12 cellular contexts compared by ENCODE assay signal in the genomic region with DNA sequence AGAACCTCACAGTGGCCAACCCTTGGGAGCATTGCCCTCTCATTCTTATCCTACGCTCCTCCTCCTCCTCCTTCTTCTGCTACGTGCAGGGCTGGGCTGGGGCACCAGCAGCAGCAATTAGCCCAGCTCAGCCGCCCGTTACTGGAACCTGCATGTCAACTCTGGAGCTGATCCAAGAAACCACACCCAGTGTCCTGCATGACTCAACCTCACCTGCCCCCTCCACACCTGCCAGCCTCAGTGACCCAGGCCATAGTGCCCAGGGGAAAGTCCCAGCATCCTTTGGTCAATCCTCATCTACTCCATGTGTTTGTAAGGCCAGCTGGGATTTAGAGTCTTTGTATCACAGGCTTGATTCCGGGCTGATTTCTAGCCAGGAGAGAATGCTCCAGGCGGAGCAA. TPM values are rescaled to one million over a fixed set of nuclear protein-coding genes. Genes with fewer than 3 reads are reported as not detected.
DNase-seq lines count a peak whose midpoint lies in the region; ATAC-seq and TF ChIP-seq lines count a peak whose summit lies in the region.
"Had no signal": no experiment of that assay in that cellular context is flagged by ENCODE, and none has a peak within 500 bp of the region (broad histone marks: within the 10 kb centered on the region; RNA-seq: fewer than 3 reads in every experiment).

No MANE protein-coding gene starts in this region.

- no peaks in the 10 kb centered on the region for H3K9me3 ChIP-seq in WERI-Rb-1 (ENCODE audit: severe bottlenecking)
- no peaks in the 10 kb centered on the region for H3K9me3 ChIP-seq in mucosa of descending colon

- H3K36me3 ChIP-seq in WERI-Rb-1 (no peaks in the 10 kb centered on the region), mucosa of descending colon (ENCODE audit: low read depth) (no peaks in the 10 kb centered on the region), mesendoderm (ENCODE audit: control insufficient read depth, insufficient read depth, low read length) (no peaks in the 10 kb centered on the region)

- no peaks in the 10 kb centered on the region for H3K9me3 Mint-ChIP-seq in chondrocyte (ENCODE audit: low read depth)

- no peaks in the 10 kb centered on the region for H3K79me1 ChIP-seq in mesendoderm (ENCODE audit: low read length)

- H2BK15ac ChIP-seq in mesendoderm (replicated peaks; ENCODE audit: low read depth) = no peak overlapping the region

- no peaks in the 10 kb centered on the region for H3K27me3 Mint-ChIP-seq in chondrocyte (ENCODE audit: low read depth)

- H3K4me1 Mint-ChIP-seq in chondrocyte (ENCODE audit: low read depth) = peaks cover 4% of the 10 kb centered on the region

- no peak overlapping the region for H2AK5ac ChIP-seq in mesendoderm (ENCODE audit: low read length)

- no peak overlapping the region for H3K56ac ChIP-seq in mesendoderm (ENCODE audit: low read length)

- no peak for TF ChIP-seq CTCF in WERI-Rb-1 (IDR thresholded peaks at IDR 0.05; ENCODE audit: low read depth, low read length)
- no peak for TF ChIP-seq CTCF in mucosa of descending colon (IDR thresholded peaks at IDR 0.05)
- TF ChIP-seq CTCF in chondrocyte (IDR thresholded peaks at IDR 0.05) = no peak

- H3K4me3 ChIP-seq in WERI-Rb-1 (ENCODE audit: low read depth, low read length) (no peak overlapping the region), mucosa of descending colon (no peak overlapping the region), mesendoderm (ENCODE audit: low read length) (no peak overlapping the region)

- H4K5ac ChIP-seq in mesendoderm (ENCODE audit: low read length) = no peak overlapping the region

- ATAC-seq in mucosa of descending colon (peak; percentile 72), HG03139 (IDR thresholded peaks at IDR 0.05; ENCODE audit: unreplicated experiment) (no peak)

- no peak overlapping the region for H4K8ac ChIP-seq in mesendoderm (ENCODE audit: low read depth, low read length)

- intact Hi-C loops in mucosa of descending colon (cut with DNase I, micrococcal nuclease) = no loop called here

- H3K4me1 ChIP-seq in mucosa of descending colon (ENCODE audit: low read depth) (peaks cover 30% of the 10 kb centered on the region), mesendoderm (ENCODE audit: control insufficient read depth, low read depth, low read length) (peaks cover 6% of the 10 kb centered on the region)

- H3K4ac ChIP-seq in mesendoderm (ENCODE audit: low read depth, low read length) = no peak overlapping the region

- H3K27ac Mint-ChIP-seq in chondrocyte (ENCODE audit: unreplicated experiment) = no peak overlapping the region

- no peak overlapping the region for H3K9ac ChIP-seq in mesendoderm (ENCODE audit: low read length)

- no peak overlapping the region for H3K4me2 ChIP-seq in mesendoderm (ENCODE audit: low read length)

- no peak overlapping the region for H3K4me3 Mint-ChIP-seq in chondrocyte (ENCODE audit: unreplicated experiment)

- H2BK120ac ChIP-seq in mesendoderm (ENCODE audit: low read depth, low read length) = no peak overlapping the region

- H3K27me3 ChIP-seq in WERI-Rb-1 (ENCODE audit: insufficient read depth, low read depth, severe bottlenecking) = no peaks in the 10 kb centered on the region
- H3K27me3 ChIP-seq in mesendoderm (ENCODE audit: insufficient read depth, low read length, poor library complexity) = no peaks in the 10 kb centered on the region

- H3K36me3 Mint-ChIP-seq in chondrocyte (ENCODE audit: low read depth) = no peaks in the 10 kb centered on the region

- DNase-seq in DMS153 (lab: John Stamatoyannopoulos, UW) (peak; percentile 98), NCI-H2029 treated with DMSO at 0.1 percent for 48 hours (lab: John Stamatoyannopoulos, UW) (peak; percentile 84), WERI-Rb-1 (peak; percentile 57), mucosa of descending colon (peak; percentile 89 to 97 (median 91)), chondrocyte (ENCODE audit: low spot score) (no peak), DMS114 treated with DMSO at 0.1 percent for 48 hours (lab: John Stamatoyannopoulos, UW; ENCODE audit: unreplicated experiment) (no peak), mesendoderm (no peak)
- DNase-seq: activated CD4-positive, alpha-beta T cell treated with anti-CD3 and anti-CD28 coated beads, Interleukin-2, amount 50 U/mL, for 4 hours; erythroblast had no signal

- H3K23ac ChIP-seq in mesendoderm (ENCODE audit: low read length) = no peak overlapping the region

- no peaks in the 10 kb centered on the region for H3K79me2 ChIP-seq in mesendoderm (ENCODE audit: control insufficient read depth, insufficient read depth, low read length)

- no CpG with 5 or more reads among the region's 6 CpGs for WGBS in mesendoderm (ENCODE audit: extremely low coverage, insufficient coverage, low lambda C conversion rate)

- no peak overlapping the region for H3K18ac ChIP-seq in mesendoderm (ENCODE audit: low read length)

- H2BK5ac ChIP-seq in mesendoderm (ENCODE audit: low read length) = no peak overlapping the region

- no peak overlapping the region for H3K27ac ChIP-seq in WERI-Rb-1
- no peak overlapping the region for H3K27ac ChIP-seq in mesendoderm (ENCODE audit: low read depth, low read length)
- H3K27ac ChIP-seq: C4-2B had no signal

RNA-seq across cellular contexts. Expression of a gene that starts 12.6 kb away (rescaled TPM):
- total RNA-seq in mucosa of descending colon (1,000 to 10,000 TPM in 2 of 3 donors, 100 to 1,000 TPM in 1; 623 to 1,741 (median 1,105) TPM), chondrocyte (0.10 to 0.40 TPM (median 0.36 TPM) in 3 replicates)
- 5.0 TPM for polyA plus RNA-seq in mesendoderm (2013, experiment 1 of 2)
- polyA plus RNA-seq in mesendoderm (2013, experiment 2 of 2) = 5.0 TPM
- total RNA-seq: RPMI7951 had no signal

RNA-seq across cellular contexts. Expression of a gene that starts 40.6 kb away (rescaled TPM):
- total RNA-seq in mucosa of descending colon (100 to 1,000 TPM in 2 of 3 donors, 10 to 100 TPM in 1; 71.5 to 151 (median 132) TPM), chondrocyte (42.1 to 50.6 TPM (median 42.1 TPM) in 3 replicates)
- polyA plus RNA-seq in mesendoderm (2013, experiment 1 of 2) = 27.2 TPM
- 27.8 TPM for polyA plus RNA-seq in mesendoderm (2013, experiment 2 of 2)

Comparison
In these comparisons a context has a peak if more than half of its experiments do, and no peak if none do; other contexts are left out.
1. DNase-seq: peak in DMS153 (single experiment), NCI-H2029 treated with DMSO at 0.1 percent for 48 hours (single experiment), WERI-Rb-1 (single experiment) and mucosa of descending colon (3 of 3); none in chondrocyte (single experiment), DMS114 treated with DMSO at 0.1 percent for 48 hours (single experiment) and mesendoderm (single experiment).
2. RNA of a gene that starts 12.6 kb away (total RNA-seq): 623 to 1,741 TPM in mucosa of descending colon; 0.10 to 0.40 TPM in chondrocyte; every median in the first group is over 100 times any median in the second.